In genomic region chr17:6172642-6173330, GRCh38 we compare ENCODE assay signal across 24 cellular contexts.
"Had no signal": no experiment of that assay in that cellular context is flagged by ENCODE, and none has a peak within 500 bp of the region (broad histone marks: within the 10 kb centered on the region; RNA-seq: fewer than 3 reads in every experiment).

No MANE protein-coding gene starts in this region.

- H3K27ac ChIP-seq: breast epithelium, right lobe of liver, skin epidermis, thoracic aorta, upper lobe of left lung, vagina had no signal

- H3K4me3 ChIP-seq: breast epithelium, right lobe of liver, skin epidermis, thoracic aorta, upper lobe of left lung, vagina had no signal

- ATAC-seq: activated CD8-positive, alpha-beta T cell treated with anti-CD3 and anti-CD28 coated beads for 36 hours; activated T-cell treated with anti-CD3 and anti-CD28 coated beads, Interleukin-2, amount 50 U/mL, for 4 hours; activated T-helper 17 cell treated with anti-CD3 and anti-CD28 coated beads, Interleukin-2, amount 50 U/mL, for 72 hours; naive thymus-derived CD8-positive, alpha-beta T cell; right lobe of liver; stimulated activated effector memory CD8-positive, alpha-beta T cell treated with anti-CD3 and anti-CD28 coated beads, Interleukin-12 subunit alpha, Interleukin-12 subunit beta, amount 100 ng/mL, for 72 hours had no signal

- DNase-seq: activated B cell treated with CpG ODN at 0.5 μM for 24 hours; activated CD4-positive, alpha-beta T cell treated with anti-CD3 and anti-CD28 coated beads, Interleukin-2, amount 50 U/mL, for 1 hour; activated CD8-positive, alpha-beta T cell treated with anti-CD3 and anti-CD28 coated beads for 36 hours; activated gamma-delta T cell treated with Interleukin-2 at 50 U/mL for 16 hours; activated naive CD4-positive, alpha-beta T cell treated with anti-CD3 and anti-CD28 coated beads, Interleukin-2, amount 50 U/mL, for 16 hours; activated T-cell treated with anti-CD3 and anti-CD28 coated beads, Interleukin-2, amount 50 U/mL, for 4 hours; amygdala; dermis blood vessel endothelial cell; effector CD8-positive, alpha-beta T cell; mammary epithelial cell; midbrain; naive thymus-derived CD8-positive, alpha-beta T cell; posterior cingulate gyrus; right lobe of liver; stimulated activated CD4-positive, alpha-beta T cell treated with anti-CD3 and anti-CD28 coated beads, Interleukin-12 subunit alpha, Interleukin-12 subunit beta, amount 100 ng/mL, for 4 hours; stimulated activated CD4-positive, alpha-beta T cell treated with anti-CD3 and anti-CD28 coated beads, Interleukin-4, amount 100 ng/mL, for 24 hours; T-helper 2 cell; upper lobe of left lung had no signal

- H3K36me3 ChIP-seq: breast epithelium, right lobe of liver, thoracic aorta, upper lobe of left lung, vagina had no signal

- H3K9me3 ChIP-seq: breast epithelium, right lobe of liver, thoracic aorta, upper lobe of left lung, vagina had no signal

- H3K27me3 ChIP-seq: right lobe of liver, upper lobe of left lung, vagina had no signal

- H3K4me1 ChIP-seq: breast epithelium, right lobe of liver, upper lobe of left lung, vagina had no signal
